15 cellular contexts compared by ENCODE assay signal in genomic region chr3:125185758-125186245, GRCh38. TPM values are rescaled to one million over a fixed set of nuclear protein-coding genes. Genes with fewer than 3 reads are reported as not detected.
DNase-seq lines count a peak whose midpoint lies in the region; ATAC-seq and TF ChIP-seq lines count a peak whose summit lies in the region.
"Had no signal": no experiment of that assay in that cellular context is flagged by ENCODE, and none has a peak within 500 bp of the region (broad histone marks: within the 10 kb centered on the region; RNA-seq: fewer than 3 reads in every experiment).

No MANE protein-coding gene starts in this region.

- no peak overlapping the region for H3K23ac ChIP-seq in H9 (ENCODE audit: insufficient read length, low read depth, low read length)

- no peaks in the 10 kb centered on the region for H3K79me2 ChIP-seq in H9 (ENCODE audit: insufficient read depth, low read length)
- H3K79me2 ChIP-seq in neural progenitor cell (ENCODE audit: low read depth), result no peaks in the 10 kb centered on the region

- H3K18ac ChIP-seq in H9 (ENCODE audit: insufficient read length, low read depth, low read length), result no peak overlapping the region

- peak overlapping the region; percentile 49 for H3K4me3 ChIP-seq in SK-N-MC
- no peak overlapping the region for H3K4me3 ChIP-seq in neural progenitor cell
- no peak overlapping the region for H3K4me3 ChIP-seq in naive thymus-derived CD4-positive, alpha-beta T cell (ENCODE audit: low read length)
- H3K4me3 ChIP-seq: gastroesophageal sphincter had no signal

- H3K27me3 Mint-ChIP-seq in H9 (ENCODE audit: low read depth) (no peaks in the 10 kb centered on the region), neural progenitor cell (ENCODE audit: insufficient read depth, low read depth) (peaks cover 5% of the 10 kb centered on the region)
- H3K27me3 Mint-ChIP-seq in naive thymus-derived CD4-positive, alpha-beta T cell, result peaks cover 0 to 7% (median 0%) of the 10 kb centered on the region in 5 donors

- H3K4me1 ChIP-seq in H9 (ENCODE audit: insufficient read depth, low read length) (peaks cover 4% of the 10 kb centered on the region; the same call in 1 of the 2 replicates), neural progenitor cell (peaks cover 22% of the 10 kb centered on the region)
- H3K4me1 ChIP-seq in naive thymus-derived CD4-positive, alpha-beta T cell (ENCODE audit: control insufficient read depth in 2 of 2, insufficient read depth in 2 of 2, low read length in 2 of 2), result no peaks in the 10 kb centered on the region

- H3K4me2 ChIP-seq in H9 (ENCODE audit: insufficient read depth, insufficient read length, low read length), result no peak overlapping the region
- no peak overlapping the region for H3K4me2 ChIP-seq in neural progenitor cell

- CTCF ChIA-PET in naive thymus-derived CD4-positive, alpha-beta T cell (lab: Charles Lee), result no interaction called here

- intact Hi-C loops in naive thymus-derived CD4-positive, alpha-beta T cell (cut with micrococcal nuclease), result no loop called here

- H2AK5ac ChIP-seq in H9 (ENCODE audit: insufficient read length, low read length), result no peak overlapping the region

- no peak overlapping the region for H2BK12ac ChIP-seq in H9 (ENCODE audit: insufficient read length, low read depth, low read length)

- H3K4me3 Mint-ChIP-seq in H9 (no peak overlapping the region), neural progenitor cell (no peak overlapping the region)
- no peak overlapping the region for H3K4me3 Mint-ChIP-seq in naive thymus-derived CD4-positive, alpha-beta T cell
- H3K4me3 Mint-ChIP-seq: CD8-positive, alpha-beta T cell had no signal

- H3K9me3 Mint-ChIP-seq in H9, result peaks cover 0 to 3% of the 10 kb centered on the region in 2 experiments; a peak in 1 of 5 replicates
- no peaks in the 10 kb centered on the region for H3K9me3 Mint-ChIP-seq in neural progenitor cell
- H3K9me3 Mint-ChIP-seq in naive thymus-derived CD4-positive, alpha-beta T cell, result no peaks in the 10 kb centered on the region
- H3K9me3 Mint-ChIP-seq: CD8-positive, alpha-beta T cell had no signal

- no peak overlapping the region for H3K14ac ChIP-seq in H9 (ENCODE audit: insufficient read depth, low read length)

- H4K20me1 ChIP-seq in H9 (ENCODE audit: control insufficient read depth, insufficient read depth, insufficient read length) (no peaks in the 10 kb centered on the region), neural progenitor cell (ENCODE audit: low read depth) (no peaks in the 10 kb centered on the region)

- H3K27ac ChIP-seq in H9 (ENCODE audit: insufficient read length, low read depth, low read length) (no peak overlapping the region), SK-N-MC (peak overlapping the region; percentile 78), neural progenitor cell (no peak overlapping the region)
- H3K27ac ChIP-seq in naive thymus-derived CD4-positive, alpha-beta T cell (ENCODE audit: low read depth, low read length), result no peak overlapping the region
- H3K27ac ChIP-seq: gastroesophageal sphincter had no signal

- no peak overlapping the region for H2BK20ac ChIP-seq in H9 (ENCODE audit: low read depth, low read length, poor library complexity, severe bottlenecking)

- peaks cover 47 to 48% of the 10 kb centered on the region in 2 experiments for H3K4me1 Mint-ChIP-seq in H9
- peaks cover 25% of the 10 kb centered on the region for H3K4me1 Mint-ChIP-seq in neural progenitor cell
- H3K4me1 Mint-ChIP-seq in naive thymus-derived CD4-positive, alpha-beta T cell, result peaks cover 0 to 6% (median 6%) of the 10 kb centered on the region in 7 donors

- H3K79me1 ChIP-seq in H9 (ENCODE audit: insufficient read depth, low read depth, low read length, poor library complexity, severe bottlenecking), result no peaks in the 10 kb centered on the region

- H3K4ac ChIP-seq in H9 (ENCODE audit: low read depth, low read length), result no peak overlapping the region

- no peak overlapping the region for H4K8ac ChIP-seq in H9 (replicated peaks; ENCODE audit: insufficient read length, low read depth, low read length)

- no peak overlapping the region for H4K5ac ChIP-seq in H9 (ENCODE audit: insufficient read length, low read depth, low read length)

- no peak overlapping the region for H2BK15ac ChIP-seq in H9 (ENCODE audit: low read depth, low read length)

- H2BK120ac ChIP-seq in H9 (ENCODE audit: low read depth, low read length, poor library complexity, severe bottlenecking), result no peak overlapping the region

- DNase-seq in H9 (no peak), SK-N-MC (ENCODE audit: low read depth, low spot score) (no peak), neural progenitor cell (ENCODE audit: low spot score) (no peak), NK-92 (lab: John Stamatoyannopoulos, UW; ENCODE audit: unreplicated experiment) (no peak), COLO668 (lab: John Stamatoyannopoulos, UW; ENCODE audit: unreplicated experiment) (no peak), DMS53 (lab: John Stamatoyannopoulos, UW) (no peak)
- DNase-seq in naive thymus-derived CD4-positive, alpha-beta T cell, result no peak
- DNase-seq: NCI-H146; NCI-H446; SIG-M5; stimulated activated naive CD8-positive, alpha-beta T cell treated with anti-CD3 and anti-CD28 coated beads, Interleukin-15, Interleukin-2, amounts not matched to agents 100 U/mL and 50 U/mL, for 24 hours; T1000 had no signal

- H3K9ac ChIP-seq in H9 (ENCODE audit: extremely low read depth, insufficient read length, low read length) (no peak overlapping the region), SK-N-MC (ENCODE audit: insufficient read length) (peak overlapping the region; percentile 30), neural progenitor cell (no peak overlapping the region)

- no peak overlapping the region for H3K56ac ChIP-seq in H9 (ENCODE audit: insufficient read length, low read depth, low read length)

- TF ChIP-seq CTCF in H9 (conservative IDR thresholded peaks at IDR 0.05), result no peak
- no peak for TF ChIP-seq CTCF in neural progenitor cell (IDR thresholded peaks at IDR 0.05)

- WGBS in H9 (ENCODE audit: extremely low coverage, insufficient read length, low lambda C conversion rate), result no CpG with 5 or more reads among the region's 6 CpGs

- H3K27me3 ChIP-seq in H9 (ENCODE audit: insufficient read depth, low read length) (no peaks in the 10 kb centered on the region), neural progenitor cell (no peaks in the 10 kb centered on the region)
- H3K27me3 ChIP-seq in naive thymus-derived CD4-positive, alpha-beta T cell (ENCODE audit: control insufficient read depth in 2 of 2, insufficient read depth in 2 of 2, low read length in 2 of 2), result no peaks in the 10 kb centered on the region
- H3K27me3 ChIP-seq: gastroesophageal sphincter had no signal

- H3K27ac Mint-ChIP-seq in H9, result peak overlapping the region in 2 of 3 experiments; percentile 1 to 87; a peak in 4 of 7 replicates
- H3K27ac Mint-ChIP-seq in neural progenitor cell, result peak overlapping the region; percentile 14
- peak overlapping the region in 1 of 9 donors; percentile 37 for H3K27ac Mint-ChIP-seq in naive thymus-derived CD4-positive, alpha-beta T cell
- H3K27ac Mint-ChIP-seq: CD8-positive, alpha-beta T cell had no signal

- H2BK5ac ChIP-seq in H9 (ENCODE audit: insufficient read length, low read length), result no peak overlapping the region

- no peaks in the 10 kb centered on the region for H3K23me2 ChIP-seq in H9 (ENCODE audit: insufficient read length, low read depth, low read length, poor library complexity, severe bottlenecking)

- H2AFZ ChIP-seq in H9 (ENCODE audit: low read length) (no peak overlapping the region), neural progenitor cell (replicated peaks) (peak overlapping the region; percentile 93)

- H3K9me3 ChIP-seq in H9 (ENCODE audit: control insufficient read depth, low read depth, low read length), result no peaks in the 10 kb centered on the region
- H3K9me3 ChIP-seq in SK-N-MC (ENCODE audit: low read depth, low read length), result no peaks in the 10 kb centered on the region
- no peaks in the 10 kb centered on the region for H3K9me3 ChIP-seq in neural progenitor cell (ENCODE audit: low read depth)
- H3K9me3 ChIP-seq in naive thymus-derived CD4-positive, alpha-beta T cell (ENCODE audit: control insufficient read depth in 2 of 3, low read length in 3 of 3), result no peaks in the 10 kb centered on the region
- H3K9me3 ChIP-seq: gastroesophageal sphincter had no signal

- H3T11ph ChIP-seq in H9 (ENCODE audit: low read length), result no peak overlapping the region

- no peaks in the 10 kb centered on the region for H3K36me3 ChIP-seq in SK-N-MC (ENCODE audit: insufficient read depth, low read length)
- no peaks in the 10 kb centered on the region for H3K36me3 ChIP-seq in neural progenitor cell
- H3K36me3 ChIP-seq in naive thymus-derived CD4-positive, alpha-beta T cell (ENCODE audit: control insufficient read depth in 2 of 3, insufficient read depth in 3 of 3, low read length in 3 of 3), result no peaks in the 10 kb centered on the region
- H3K36me3 ChIP-seq: gastroesophageal sphincter had no signal

- POLR2A ChIA-PET in naive thymus-derived CD4-positive, alpha-beta T cell (lab: Charles Lee), result no interaction called here

- no peak overlapping the region for H4K91ac ChIP-seq in H9 (ENCODE audit: insufficient read length, low read depth, low read length)

- peak; percentile 13 for ATAC-seq in GM18498 (IDR thresholded peaks at IDR 0.05; ENCODE audit: unreplicated experiment)
- ATAC-seq in naive thymus-derived CD4-positive, alpha-beta T cell, result no peak
- ATAC-seq: CD8-positive, alpha-beta T cell; gastroesophageal sphincter; stimulated activated naive CD8-positive, alpha-beta T cell treated with anti-CD3 and anti-CD28 coated beads, Interleukin-15, Interleukin-2, amounts not matched to agents 100 U/mL and 50 U/mL, for 24 hours had no signal

- peaks cover 29% of the 10 kb centered on the region for H3F3A ChIP-seq in neural progenitor cell (ENCODE audit: low read depth)

- peaks cover 17 to 21% (median 21%) of the 10 kb centered on the region in 3 experiments for H3K36me3 Mint-ChIP-seq in H9 (ENCODE audit: insufficient read depth in 1 of 3, low read depth in 3 of 3)
- no peaks in the 10 kb centered on the region for H3K36me3 Mint-ChIP-seq in neural progenitor cell
- peaks cover 0 to 1% (median 0%) of the 10 kb centered on the region in 5 donors for H3K36me3 Mint-ChIP-seq in naive thymus-derived CD4-positive, alpha-beta T cell
- H3K36me3 Mint-ChIP-seq: CD8-positive, alpha-beta T cell had no signal

RNA-seq across cellular contexts. Expression of gene SLC12A8, which starts 26.7 kb away (rescaled TPM):
- total RNA-seq in H9 (2021) (8.2 and 9.1 TPM in 2 replicates), neural progenitor cell (ENCODE audit: low replicate concordance) (2.2 and 4.6 TPM in 2 replicates)
- 1 to 10 TPM in 1 of 5 experiments, under 1 TPM in 4; 0.16 to 1.1 (median 0.83) TPM for total RNA-seq in naive thymus-derived CD4-positive, alpha-beta T cell
- under 1 TPM in 1 of 2 donors, not detected in 1; 0.12 TPM for polyA plus RNA-seq in naive thymus-derived CD4-positive, alpha-beta T cell
- total RNA-seq: CD8-positive, alpha-beta T cell had no signal
